14 cellular contexts compared by ENCODE assay signal in the genomic region with DNA sequence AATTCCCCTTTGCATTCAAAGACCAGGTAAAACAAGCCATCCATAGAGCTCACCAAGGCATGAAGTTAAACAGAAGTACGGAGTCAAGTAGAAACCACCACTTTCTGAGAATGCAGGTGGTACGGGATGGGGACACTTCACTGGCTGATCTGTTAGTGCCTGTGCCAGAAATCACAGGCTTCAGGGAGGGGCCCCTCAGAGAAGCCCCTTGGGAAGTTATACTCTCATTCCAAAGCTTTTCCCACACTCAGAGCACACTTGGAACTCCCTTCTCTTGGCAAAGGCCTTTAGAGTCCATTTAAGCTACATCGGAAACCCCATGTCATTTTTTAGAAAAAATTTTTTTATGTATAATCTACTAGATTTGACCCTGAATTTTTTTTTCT.
DNase-seq lines count a peak whose midpoint lies in the region; ATAC-seq and TF ChIP-seq lines count a peak whose summit lies in the region.
"Had no signal": no experiment of that assay in that cellular context is flagged by ENCODE, and none has a peak within 500 bp of the region (broad histone marks: within the 10 kb centered on the region; RNA-seq: fewer than 3 reads in every experiment).

No MANE protein-coding gene starts in this region.

- no peaks in the 10 kb centered on the region; the same call in 2 of the 3 replicates for H3K36me3 Mint-ChIP-seq in GM23338 (ENCODE audit: low read depth)
- no peaks in the 10 kb centered on the region for H3K36me3 Mint-ChIP-seq in activated T-helper 2 cell treated with anti-CD3 and anti-CD28 coated beads, Interferon-gamma antibody, Interleukin-2, Interleukin-4, amounts not matched to agents 10 μg/mL and 5 μg/mL and 100 μg/mL, durations not matched to agents 14 hours and 24 hours and 36 hours (ENCODE audit: low read depth)

- H3K4me2 ChIP-seq in GM23338 = peak overlapping the region; percentile 77

- H3K27ac ChIP-seq in GM23338 (ENCODE audit: low read depth) (peak overlapping the region; percentile 95), iPS DF 6.9 (ENCODE audit: low read length) (peak overlapping the region; percentile 75), psoas muscle (peak overlapping the region; percentile 25), adrenal gland (peak overlapping the region in 1 of 5 donors; percentile 8)

- DNase-seq in GM23338 (ENCODE audit: low spot score) (no peak), iPS DF 6.9 (ENCODE audit: low read depth, low spot score) (no peak), psoas muscle (no peak), adrenal gland (no peak), foreskin melanocyte (no peak)
- DNase-seq in activated T-helper 2 cell treated with anti-CD3 and anti-CD28 coated beads, Interferon-gamma antibody, Interleukin-2, Interleukin-4, amounts not matched to agents 10 μg/mL and 5 μg/mL and 100 μg/mL, durations not matched to agents 14 hours and 24 hours and 36 hours (ENCODE audit: low spot score) = no peak
- DNase-seq: activated CD4-positive, alpha-beta T cell treated with anti-CD3 and anti-CD28 coated beads, Interleukin-2, amount 50 U/mL, for 4 hours; amniotic stem cell; DMS 273 treated with DMSO at 0.1 percent for 48 hours; effector memory CD4-positive, alpha-beta T cell; MG63; NCI-H524 had no signal

- H3K4me1 Mint-ChIP-seq in GM23338 = peaks cover 48% of the 10 kb centered on the region
- H3K4me1 Mint-ChIP-seq in activated T-helper 2 cell treated with anti-CD3 and anti-CD28 coated beads, Interferon-gamma antibody, Interleukin-2, Interleukin-4, amounts not matched to agents 10 μg/mL and 5 μg/mL and 100 μg/mL, durations not matched to agents 14 hours and 24 hours and 36 hours (ENCODE audit: low read depth) = peaks cover 14% of the 10 kb centered on the region

- no peaks in the 10 kb centered on the region for H3K9me3 Mint-ChIP-seq in GM23338
- no peaks in the 10 kb centered on the region for H3K9me3 Mint-ChIP-seq in activated T-helper 2 cell treated with anti-CD3 and anti-CD28 coated beads, Interferon-gamma antibody, Interleukin-2, Interleukin-4, amounts not matched to agents 10 μg/mL and 5 μg/mL and 100 μg/mL, durations not matched to agents 14 hours and 24 hours and 36 hours

- peak overlapping the region; percentile 47 for H3K4me3 ChIP-seq in GM23338
- peak overlapping the region; percentile 13; the same call in 1 of the 2 replicates for H3K4me3 ChIP-seq in iPS DF 6.9 (ENCODE audit: low read length)
- no peak overlapping the region for H3K4me3 ChIP-seq in psoas muscle
- H3K4me3 ChIP-seq in adrenal gland = no peak overlapping the region
- H3K4me3 ChIP-seq: MG63 had no signal

- H3K27ac Mint-ChIP-seq in GM23338 = peak overlapping the region; percentile 79; the same call in 1 of the 2 replicates
- peak overlapping the region; percentile 66 for H3K27ac Mint-ChIP-seq in activated T-helper 2 cell treated with anti-CD3 and anti-CD28 coated beads, Interferon-gamma antibody, Interleukin-2, Interleukin-4, amounts not matched to agents 10 μg/mL and 5 μg/mL and 100 μg/mL, durations not matched to agents 14 hours and 24 hours and 36 hours

- no peak for TF ChIP-seq POLR2A in adrenal gland (IDR thresholded peaks at IDR 0.05)

- H3K27me3 ChIP-seq in GM23338 (ENCODE audit: insufficient read depth) (no peaks in the 10 kb centered on the region), iPS DF 6.9 (ENCODE audit: control insufficient read depth, insufficient read depth, low read length) (no peaks in the 10 kb centered on the region), psoas muscle (ENCODE audit: insufficient read depth in 3 of 3, low read length in 2 of 3) (peaks cover 0 to 2% (median 0%) of the 10 kb centered on the region in 3 donors), adrenal gland (no peaks in the 10 kb centered on the region)
- H3K27me3 ChIP-seq: MG63 had no signal

- H3K27me3 Mint-ChIP-seq in GM23338 (ENCODE audit: insufficient read depth, low read depth, poor library complexity) = peaks cover 18% of the 10 kb centered on the region
- no peaks in the 10 kb centered on the region for H3K27me3 Mint-ChIP-seq in activated T-helper 2 cell treated with anti-CD3 and anti-CD28 coated beads, Interferon-gamma antibody, Interleukin-2, Interleukin-4, amounts not matched to agents 10 μg/mL and 5 μg/mL and 100 μg/mL, durations not matched to agents 14 hours and 24 hours and 36 hours (ENCODE audit: low read depth)

- H4K20me1 ChIP-seq in GM23338 (replicated peaks; ENCODE audit: insufficient read depth) = no peaks in the 10 kb centered on the region

- H3K9me3 ChIP-seq in iPS DF 6.9 (ENCODE audit: control insufficient read depth, insufficient read depth, low read length) (no peaks in the 10 kb centered on the region), psoas muscle (no peaks in the 10 kb centered on the region), adrenal gland (replicated peaks in 1 of 3) (no peaks in the 10 kb centered on the region)
- H3K9me3 ChIP-seq: MG63 had no signal

- no CpG with 5 or more reads among the region's 3 CpGs for WGBS in iPS DF 6.9 (ENCODE audit: insufficient coverage, insufficient read length)
- 9 to 24% (median 13%) methylated on average over 3 of the region's 3 CpGs for WGBS in psoas muscle, 3 donors
- 42 to 63% (median 46%) methylated on average over 1 to 3 of the region's 3 CpGs; no CpG with 5 or more reads in 1 of the 4 donors for WGBS in adrenal gland, 4 donors

- H3K4me3 Mint-ChIP-seq in GM23338 = peak overlapping the region; percentile 59
- H3K4me3 Mint-ChIP-seq in activated T-helper 2 cell treated with anti-CD3 and anti-CD28 coated beads, Interferon-gamma antibody, Interleukin-2, Interleukin-4, amounts not matched to agents 10 μg/mL and 5 μg/mL and 100 μg/mL, durations not matched to agents 14 hours and 24 hours and 36 hours (ENCODE audit: low read depth) = peak overlapping the region; percentile 13

- H3K79me2 ChIP-seq in GM23338 (replicated peaks; ENCODE audit: insufficient read depth) = no peaks in the 10 kb centered on the region

- peak overlapping the region; percentile 91 for H2AFZ ChIP-seq in GM23338

- no peaks in the 10 kb centered on the region for H3K36me3 ChIP-seq in GM23338 (ENCODE audit: insufficient read depth)
- no peaks in the 10 kb centered on the region for H3K36me3 ChIP-seq in iPS DF 6.9 (ENCODE audit: control insufficient read depth, insufficient read depth, low read length)
- no peaks in the 10 kb centered on the region for H3K36me3 ChIP-seq in psoas muscle (ENCODE audit: insufficient read depth in 1 of 2, low read depth in 1 of 2)
- no peaks in the 10 kb centered on the region for H3K36me3 ChIP-seq in adrenal gland (replicated peaks in 1 of 2)
- H3K36me3 ChIP-seq: MG63 had no signal

- no peaks in the 10 kb centered on the region; the same call in 1 of the 2 replicates for H3K9me2 ChIP-seq in GM23338 (ENCODE audit: insufficient read depth)

- peaks cover 19% of the 10 kb centered on the region for H3F3A ChIP-seq in GM23338 (replicated peaks; ENCODE audit: low read depth)

- ATAC-seq in GM23338 = no peak
- peak in 1 of 4 donors; percentile 43 for ATAC-seq in psoas muscle
- no peak for ATAC-seq in HG02884 (IDR thresholded peaks at IDR 0.05; ENCODE audit: unreplicated experiment)
- ATAC-seq in HG03095 (IDR thresholded peaks at IDR 0.05; ENCODE audit: unreplicated experiment) = no peak

- TF ChIP-seq CTCF in GM23338 (conservative IDR thresholded peaks at IDR 0.05; ENCODE audit: low read depth in 2 of 2) (no peak), psoas muscle (IDR thresholded peaks at IDR 0.05) (no peak), adrenal gland (IDR thresholded peaks at IDR 0.05) (no peak)

- intact Hi-C loops in activated T-helper 2 cell treated with anti-CD3 and anti-CD28 coated beads, Interferon-gamma antibody, Interleukin-2, Interleukin-4, amounts not matched to agents 10 μg/mL and 5 μg/mL and 100 μg/mL, durations not matched to agents 14 hours and 24 hours and 36 hours (cut with micrococcal nuclease) = no loop called here
- intact Hi-C loops in psoas muscle (cut with DNase I) = no loop called here
- intact Hi-C loops in adrenal gland (cut with DNase I) = no loop called here

- H3K4me1 ChIP-seq in GM23338 (ENCODE audit: insufficient read depth) (peaks cover 27% of the 10 kb centered on the region), iPS DF 6.9 (ENCODE audit: control insufficient read depth, insufficient read depth, low read length) (peaks cover 6% of the 10 kb centered on the region), psoas muscle (no peaks in the 10 kb centered on the region), adrenal gland (replicated peaks in 1 of 2) (no peaks in the 10 kb centered on the region)

TF ChIP-seq in GM23338, 12 proteins besides CTCF, POLR2A, EP300 and RAD21 (continues in another document):
- TF ChIP-seq CREB1 (CRISPR knock-in tag; IDR thresholded peaks at IDR 0.05; ENCODE audit: low read depth) = no peak
- TF ChIP-seq, protein P1, sequence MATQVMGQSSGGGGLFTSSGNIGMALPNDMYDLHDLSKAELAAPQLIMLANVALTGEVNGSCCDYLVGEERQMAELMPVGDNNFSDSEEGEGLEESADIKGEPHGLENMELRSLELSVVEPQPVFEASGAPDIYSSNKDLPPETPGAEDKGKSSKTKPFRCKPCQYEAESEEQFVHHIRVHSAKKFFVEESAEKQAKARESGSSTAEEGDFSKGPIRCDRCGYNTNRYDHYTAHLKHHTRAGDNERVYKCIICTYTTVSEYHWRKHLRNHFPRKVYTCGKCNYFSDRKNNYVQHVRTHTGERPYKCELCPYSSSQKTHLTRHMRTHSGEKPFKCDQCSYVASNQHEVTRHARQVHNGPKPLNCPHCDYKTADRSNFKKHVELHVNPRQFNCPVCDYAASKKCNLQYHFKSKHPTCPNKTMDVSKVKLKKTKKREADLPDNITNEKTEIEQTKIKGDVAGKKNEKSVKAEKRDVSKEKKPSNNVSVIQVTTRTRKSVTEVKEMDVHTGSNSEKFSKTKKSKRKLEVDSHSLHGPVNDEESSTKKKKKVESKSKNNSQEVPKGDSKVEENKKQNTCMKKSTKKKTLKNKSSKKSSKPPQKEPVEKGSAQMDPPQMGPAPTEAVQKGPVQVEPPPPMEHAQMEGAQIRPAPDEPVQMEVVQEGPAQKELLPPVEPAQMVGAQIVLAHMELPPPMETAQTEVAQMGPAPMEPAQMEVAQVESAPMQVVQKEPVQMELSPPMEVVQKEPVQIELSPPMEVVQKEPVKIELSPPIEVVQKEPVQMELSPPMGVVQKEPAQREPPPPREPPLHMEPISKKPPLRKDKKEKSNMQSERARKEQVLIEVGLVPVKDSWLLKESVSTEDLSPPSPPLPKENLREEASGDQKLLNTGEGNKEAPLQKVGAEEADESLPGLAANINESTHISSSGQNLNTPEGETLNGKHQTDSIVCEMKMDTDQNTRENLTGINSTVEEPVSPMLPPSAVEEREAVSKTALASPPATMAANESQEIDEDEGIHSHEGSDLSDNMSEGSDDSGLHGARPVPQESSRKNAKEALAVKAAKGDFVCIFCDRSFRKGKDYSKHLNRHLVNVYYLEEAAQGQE (IDR thresholded peaks at IDR 0.05; ENCODE audit: unreplicated experiment) = no peak
- TF ChIP-seq NANOG (IDR thresholded peaks at IDR 0.05; ENCODE audit: borderline replicate concordance) = no peak
- TF ChIP-seq EZH2phosphoT487 (IDR thresholded peaks at IDR 0.05; ENCODE audit: unreplicated experiment) = no peak
- no peak for TF ChIP-seq EZH2 (IDR thresholded peaks at IDR 0.05; ENCODE audit: low read depth, unreplicated experiment)

Comparison
In these comparisons a context has a peak if more than half of its experiments do, and no peak if none do; other contexts are left out.
1. H3K4me3 ChIP-seq: peak in GM23338 (single experiment) and iPS DF 6.9 (single experiment); none in psoas muscle (single experiment) and adrenal gland (0 of 4).